ENCODE assay signal across 1 cellular context in the genomic region with DNA sequence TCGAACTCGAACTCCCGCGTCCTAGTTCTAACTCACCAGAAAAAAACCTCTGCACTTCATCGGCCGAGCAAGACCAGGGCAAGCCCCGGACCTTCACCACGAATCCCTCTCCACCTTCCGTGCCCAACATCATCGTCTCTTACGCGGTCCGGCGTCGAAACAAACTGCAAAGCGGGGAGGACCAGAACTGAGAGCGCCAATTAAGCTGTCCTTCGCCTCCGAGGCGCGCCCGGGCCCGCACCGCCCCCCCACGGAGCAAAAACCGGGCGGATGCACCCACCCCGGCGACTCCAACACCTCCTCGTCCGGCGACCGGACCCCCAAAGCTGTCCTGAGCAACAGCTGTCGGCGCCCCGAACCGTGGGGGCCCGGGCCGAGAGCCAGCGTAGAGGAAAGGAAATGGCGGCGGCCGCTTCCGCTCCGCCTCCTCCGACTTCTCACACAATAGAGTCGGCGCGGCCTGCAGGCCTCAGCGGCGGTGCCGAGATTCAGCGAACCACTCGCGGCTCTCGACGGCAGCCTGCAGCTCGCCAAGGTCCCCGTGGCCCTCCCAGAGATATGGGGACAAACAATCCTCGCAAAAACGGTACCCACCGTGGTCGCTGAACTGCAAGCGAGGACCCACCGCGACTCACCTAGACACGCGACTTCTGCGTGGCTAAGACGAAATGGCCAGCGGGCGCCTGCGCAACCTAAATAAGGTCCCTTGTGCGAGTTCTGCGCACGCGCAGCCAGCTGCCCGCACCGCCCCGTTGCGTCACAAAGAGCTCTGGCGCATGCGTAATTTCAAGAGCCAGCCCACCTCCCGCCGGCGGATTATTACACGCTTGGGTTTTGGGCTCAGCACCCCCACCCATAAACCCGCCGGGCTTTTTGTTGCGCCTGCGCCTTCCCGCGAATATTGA.
TF ChIP-seq lines count a peak whose summit lies in the region.

A gene with protein sequence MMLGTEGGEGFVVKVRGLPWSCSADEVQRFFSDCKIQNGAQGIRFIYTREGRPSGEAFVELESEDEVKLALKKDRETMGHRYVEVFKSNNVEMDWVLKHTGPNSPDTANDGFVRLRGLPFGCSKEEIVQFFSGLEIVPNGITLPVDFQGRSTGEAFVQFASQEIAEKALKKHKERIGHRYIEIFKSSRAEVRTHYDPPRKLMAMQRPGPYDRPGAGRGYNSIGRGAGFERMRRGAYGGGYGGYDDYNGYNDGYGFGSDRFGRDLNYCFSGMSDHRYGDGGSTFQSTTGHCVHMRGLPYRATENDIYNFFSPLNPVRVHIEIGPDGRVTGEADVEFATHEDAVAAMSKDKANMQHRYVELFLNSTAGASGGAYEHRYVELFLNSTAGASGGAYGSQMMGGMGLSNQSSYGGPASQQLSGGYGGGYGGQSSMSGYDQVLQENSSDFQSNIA (minus strand): TSS at position 671 of the 905 bp plus-strand sequence. CDS start 538 bp downstream, at position 133.

TF ChIP-seq in HepG2, 621 proteins besides CTCF, POLR2A, EP300 and RAD21 (continued from another document):
- TF ChIP-seq ATF1 (CRISPR knock-in tag; IDR thresholded peaks at IDR 0.05) (peak; percentile 60; the same call in 1 of the 2 replicates), ZNF484 (CRISPR knock-in tag; IDR thresholded peaks at IDR 0.05; ENCODE audit: borderline replicate concordance, low read depth) (no peak; the same call in 1 of the 2 replicates), ZFP36L2 (CRISPR knock-in tag; IDR thresholded peaks at IDR 0.05) (peak; percentile 14; the same call in 1 of the 2 replicates), ZNF10 (CRISPR knock-in tag; IDR thresholded peaks at IDR 0.05; ENCODE audit: borderline replicate concordance, low read depth) (no peak), GTF3A (CRISPR knock-in tag; conservative IDR thresholded peaks at IDR 0.05) (no peak), ZBTB21 (CRISPR knock-in tag; IDR thresholded peaks at IDR 0.05) (no peak), SMAD9 (CRISPR knock-in tag; IDR thresholded peaks at IDR 0.05) (0 out of 2 replicates have a peak, but pooled peaks have one; percentile 21), RFX5 (IDR thresholded peaks at IDR 0.05; ENCODE audit: low read depth, low read length) (no peak), SMAD1 (CRISPR knock-in tag; IDR thresholded peaks at IDR 0.05; ENCODE audit: borderline replicate concordance, low read depth) (peak; percentile 94; the same call in 1 of the 2 replicates), AHR (CRISPR knock-in tag; IDR thresholded peaks at IDR 0.05) (peak; percentile 91), CREB1 (IDR thresholded peaks at IDR 0.05) (peak; percentile 83), CREB1 (CRISPR knock-in tag; IDR thresholded peaks at IDR 0.05) (peak; percentile 72; the same call in 1 of the 2 replicates), MED13 (CRISPR knock-in tag; IDR thresholded peaks at IDR 0.05) (peak; percentile 74; the same call in 1 of the 2 replicates), ZNF563 (CRISPR knock-in tag; IDR thresholded peaks at IDR 0.05) (no peak), ZNF34 (CRISPR knock-in tag; IDR thresholded peaks at IDR 0.05; ENCODE audit: borderline replicate concordance) (no peak), THAP11 (CRISPR knock-in tag; IDR thresholded peaks at IDR 0.05) (peak; percentile 78), ZNF850 (CRISPR knock-in tag; conservative IDR thresholded peaks at IDR 0.05) (no peak), ZNF546 (CRISPR knock-in tag; conservative IDR thresholded peaks at IDR 0.05) (no peak; the same call in 1 of the 2 replicates), ZKSCAN8 (CRISPR knock-in tag; IDR thresholded peaks at IDR 0.05; ENCODE audit: borderline replicate concordance) (no peak), ZNF468 (CRISPR knock-in tag; IDR thresholded peaks at IDR 0.05) (no peak), JUN (CRISPR knock-in tag; IDR thresholded peaks at IDR 0.05) (0 out of 2 replicates have a peak, but pooled peaks have one; percentile 67), FOXC1 (CRISPR knock-in tag; IDR thresholded peaks at IDR 0.05; ENCODE audit: borderline replicate concordance) (peak; percentile 45; the same call in 1 of the 2 replicates), SP2 (CRISPR knock-in tag; IDR thresholded peaks at IDR 0.05) (peak; percentile 37; the same call in 1 of the 2 replicates)
- TF ChIP-seq, protein P1, sequence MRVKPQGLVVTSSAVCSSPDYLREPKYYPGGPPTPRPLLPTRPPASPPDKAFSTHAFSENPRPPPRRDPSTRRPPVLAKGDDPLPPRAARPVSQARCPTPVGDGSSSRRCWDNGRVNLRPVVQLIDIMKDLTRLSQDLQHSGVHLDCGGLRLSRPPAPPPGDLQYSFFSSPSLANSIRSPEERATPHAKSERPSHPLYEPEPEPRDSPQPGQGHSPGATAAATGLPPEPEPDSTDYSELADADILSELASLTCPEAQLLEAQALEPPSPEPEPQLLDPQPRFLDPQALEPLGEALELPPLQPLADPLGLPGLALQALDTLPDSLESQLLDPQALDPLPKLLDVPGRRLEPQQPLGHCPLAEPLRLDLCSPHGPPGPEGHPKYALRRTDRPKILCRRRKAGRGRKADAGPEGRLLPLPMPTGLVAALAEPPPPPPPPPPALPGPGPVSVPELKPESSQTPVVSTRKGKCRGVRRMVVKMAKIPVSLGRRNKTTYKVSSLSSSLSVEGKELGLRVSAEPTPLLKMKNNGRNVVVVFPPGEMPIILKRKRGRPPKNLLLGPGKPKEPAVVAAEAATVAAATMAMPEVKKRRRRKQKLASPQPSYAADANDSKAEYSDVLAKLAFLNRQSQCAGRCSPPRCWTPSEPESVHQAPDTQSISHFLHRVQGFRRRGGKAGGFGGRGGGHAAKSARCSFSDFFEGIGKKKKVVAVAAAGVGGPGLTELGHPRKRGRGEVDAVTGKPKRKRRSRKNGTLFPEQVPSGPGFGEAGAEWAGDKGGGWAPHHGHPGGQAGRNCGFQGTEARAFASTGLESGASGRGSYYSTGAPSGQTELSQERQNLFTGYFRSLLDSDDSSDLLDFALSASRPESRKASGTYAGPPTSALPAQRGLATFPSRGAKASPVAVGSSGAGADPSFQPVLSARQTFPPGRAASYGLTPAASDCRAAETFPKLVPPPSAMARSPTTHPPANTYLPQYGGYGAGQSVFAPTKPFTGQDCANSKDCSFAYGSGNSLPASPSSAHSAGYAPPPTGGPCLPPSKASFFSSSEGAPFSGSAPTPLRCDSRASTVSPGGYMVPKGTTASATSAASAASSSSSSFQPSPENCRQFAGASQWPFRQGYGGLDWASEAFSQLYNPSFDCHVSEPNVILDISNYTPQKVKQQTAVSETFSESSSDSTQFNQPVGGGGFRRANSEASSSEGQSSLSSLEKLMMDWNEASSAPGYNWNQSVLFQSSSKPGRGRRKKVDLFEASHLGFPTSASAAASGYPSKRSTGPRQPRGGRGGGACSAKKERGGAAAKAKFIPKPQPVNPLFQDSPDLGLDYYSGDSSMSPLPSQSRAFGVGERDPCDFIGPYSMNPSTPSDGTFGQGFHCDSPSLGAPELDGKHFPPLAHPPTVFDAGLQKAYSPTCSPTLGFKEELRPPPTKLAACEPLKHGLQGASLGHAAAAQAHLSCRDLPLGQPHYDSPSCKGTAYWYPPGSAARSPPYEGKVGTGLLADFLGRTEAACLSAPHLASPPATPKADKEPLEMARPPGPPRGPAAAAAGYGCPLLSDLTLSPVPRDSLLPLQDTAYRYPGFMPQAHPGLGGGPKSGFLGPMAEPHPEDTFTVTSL (CRISPR knock-in tag; IDR thresholded peaks at IDR 0.05; ENCODE audit: borderline replicate concordance), result no peak
- TF ChIP-seq, protein P2, sequence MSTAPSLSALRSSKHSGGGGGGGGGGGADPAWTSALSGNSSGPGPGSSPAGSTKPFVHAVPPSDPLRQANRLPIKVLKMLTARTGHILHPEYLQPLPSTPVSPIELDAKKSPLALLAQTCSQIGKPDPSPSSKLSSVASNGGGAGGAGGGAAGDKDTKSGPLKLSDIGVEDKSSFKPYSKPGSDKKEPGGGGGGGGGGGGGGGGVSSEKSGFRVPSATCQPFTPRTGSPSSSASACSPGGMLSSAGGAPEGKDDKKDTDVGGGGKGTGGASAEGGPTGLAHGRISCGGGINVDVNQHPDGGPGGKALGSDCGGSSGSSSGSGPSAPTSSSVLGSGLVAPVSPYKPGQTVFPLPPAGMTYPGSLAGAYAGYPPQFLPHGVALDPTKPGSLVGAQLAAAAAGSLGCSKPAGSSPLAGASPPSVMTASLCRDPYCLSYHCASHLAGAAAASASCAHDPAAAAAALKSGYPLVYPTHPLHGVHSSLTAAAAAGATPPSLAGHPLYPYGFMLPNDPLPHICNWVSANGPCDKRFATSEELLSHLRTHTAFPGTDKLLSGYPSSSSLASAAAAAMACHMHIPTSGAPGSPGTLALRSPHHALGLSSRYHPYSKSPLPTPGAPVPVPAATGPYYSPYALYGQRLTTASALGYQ (CRISPR knock-in tag; IDR thresholded peaks at IDR 0.05), result peak; percentile 14; the same call in 1 of the 2 replicates
- TF ChIP-seq, protein P3, sequence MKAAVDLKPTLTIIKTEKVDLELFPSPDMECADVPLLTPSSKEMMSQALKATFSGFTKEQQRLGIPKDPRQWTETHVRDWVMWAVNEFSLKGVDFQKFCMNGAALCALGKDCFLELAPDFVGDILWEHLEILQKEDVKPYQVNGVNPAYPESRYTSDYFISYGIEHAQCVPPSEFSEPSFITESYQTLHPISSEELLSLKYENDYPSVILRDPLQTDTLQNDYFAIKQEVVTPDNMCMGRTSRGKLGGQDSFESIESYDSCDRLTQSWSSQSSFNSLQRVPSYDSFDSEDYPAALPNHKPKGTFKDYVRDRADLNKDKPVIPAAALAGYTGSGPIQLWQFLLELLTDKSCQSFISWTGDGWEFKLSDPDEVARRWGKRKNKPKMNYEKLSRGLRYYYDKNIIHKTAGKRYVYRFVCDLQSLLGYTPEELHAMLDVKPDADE (CRISPR knock-in tag; IDR thresholded peaks at IDR 0.05), result no peak
- TF ChIP-seq, protein P4, sequence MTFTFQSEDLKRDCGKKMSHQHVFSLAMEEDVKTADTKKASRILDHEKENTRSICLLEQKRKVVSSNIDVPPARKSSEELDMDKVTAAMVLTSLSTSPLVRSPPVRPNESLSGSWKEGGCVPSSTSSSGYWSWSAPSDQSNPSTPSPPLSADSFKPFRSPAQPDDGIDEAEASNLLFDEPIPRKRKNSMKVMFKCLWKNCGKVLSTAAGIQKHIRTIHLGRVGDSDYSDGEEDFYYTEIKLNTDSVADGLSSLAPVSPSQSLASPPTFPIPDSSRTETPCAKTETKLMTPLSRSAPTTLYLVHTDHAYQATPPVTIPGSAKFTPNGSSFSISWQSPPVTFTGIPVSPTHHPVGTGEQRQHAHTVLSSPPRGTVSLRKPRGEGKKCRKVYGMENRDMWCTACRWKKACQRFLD (CRISPR knock-in tag; IDR thresholded peaks at IDR 0.05; ENCODE audit: borderline replicate concordance), result no peak
- TF ChIP-seq, protein P5, sequence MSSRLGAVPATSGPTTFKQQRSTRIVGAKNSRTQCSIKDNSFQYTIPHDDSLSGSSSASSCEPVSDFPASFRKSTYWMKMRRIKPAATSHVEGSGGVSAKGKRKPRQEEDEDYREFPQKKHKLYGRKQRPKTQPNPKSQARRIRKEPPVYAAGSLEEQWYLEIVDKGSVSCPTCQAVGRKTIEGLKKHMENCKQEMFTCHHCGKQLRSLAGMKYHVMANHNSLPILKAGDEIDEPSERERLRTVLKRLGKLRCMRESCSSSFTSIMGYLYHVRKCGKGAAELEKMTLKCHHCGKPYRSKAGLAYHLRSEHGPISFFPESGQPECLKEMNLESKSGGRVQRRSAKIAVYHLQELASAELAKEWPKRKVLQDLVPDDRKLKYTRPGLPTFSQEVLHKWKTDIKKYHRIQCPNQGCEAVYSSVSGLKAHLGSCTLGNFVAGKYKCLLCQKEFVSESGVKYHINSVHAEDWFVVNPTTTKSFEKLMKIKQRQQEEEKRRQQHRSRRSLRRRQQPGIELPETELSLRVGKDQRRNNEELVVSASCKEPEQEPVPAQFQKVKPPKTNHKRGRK (CRISPR knock-in tag; IDR thresholded peaks at IDR 0.05), result 0 out of 2 replicates have a peak, but pooled peaks have one; percentile 44
